ENCODE assay signal across 7 cellular contexts in the genomic region with DNA sequence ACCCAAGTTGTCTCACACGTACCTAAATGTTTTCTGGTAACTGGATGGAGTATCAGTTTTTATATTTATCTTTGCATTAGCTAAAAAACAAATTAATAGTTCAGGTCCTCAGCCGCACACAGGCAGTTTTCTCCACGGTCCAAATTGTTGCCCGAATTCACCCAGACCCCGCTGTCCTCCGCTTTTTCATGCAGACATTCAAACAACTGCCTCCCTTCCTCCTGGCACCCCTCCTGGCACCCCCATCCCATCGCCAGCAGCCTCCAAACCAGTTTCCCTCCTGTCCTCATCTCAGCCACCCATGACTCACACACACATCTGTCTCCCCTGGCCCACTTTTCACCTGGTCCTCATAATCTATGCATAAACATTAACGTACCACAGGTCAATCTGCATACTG. TPM values are rescaled to one million over a fixed set of nuclear protein-coding genes. Genes with fewer than 3 reads are reported as not detected.
DNase-seq lines count a peak whose midpoint lies in the region; TF ChIP-seq lines count a peak whose summit lies in the region.
"Not testable (repeated sequence)": the region's sequence is repeated elsewhere in the genome, so short reads cannot be mapped to it uniquely, and the experiment has no call there.

No MANE protein-coding gene starts in this region.

- TF ChIP-seq CTCF in NB4 (IDR thresholded peaks at IDR 0.05; ENCODE audit: low read depth, low read length); hepatocyte (IDR thresholded peaks at IDR 0.05; ENCODE audit: poor library complexity); neural crest cell (conservative IDR thresholded peaks at IDR 0.05); progenitor cell of endocrine pancreas (IDR thresholded peaks at IDR 0.05; ENCODE audit: unreplicated experiment): not testable (repeated sequence)

- not testable (repeated sequence) for H4K5ac ChIP-seq in mesendoderm (ENCODE audit: low read length)

- not testable (repeated sequence) for H3K36me3 Mint-ChIP-seq in activated CD4-positive, alpha-beta T cell treated with anti-CD3 and anti-CD28 coated beads, Interleukin-2, amount 10 ng/mL, durations not matched to agents 24 days and 14 days (ENCODE audit: low read depth); neural crest cell (ENCODE audit: low read depth); progenitor cell of endocrine pancreas (ENCODE audit: insufficient read depth)

- not testable (repeated sequence) for H3K79me1 ChIP-seq in mesendoderm (ENCODE audit: low read length)

- TF ChIP-seq POLR2A in NB4 (IDR thresholded peaks at IDR 0.05; ENCODE audit: extremely low read depth, insufficient read length), result not testable (repeated sequence)

- H3K4ac ChIP-seq in mesendoderm (ENCODE audit: low read depth, low read length), result not testable (repeated sequence)

- H3K36me3 ChIP-seq in H7 (replicated peaks; ENCODE audit: control insufficient read depth, insufficient read depth, low read length); hepatocyte (replicated peaks; ENCODE audit: insufficient read depth, low read depth); mesendoderm (ENCODE audit: control insufficient read depth, insufficient read depth, low read length): not testable (repeated sequence)

- H3K27ac Mint-ChIP-seq in activated CD4-positive, alpha-beta T cell treated with anti-CD3 and anti-CD28 coated beads, Interleukin-2, amount 10 ng/mL, durations not matched to agents 24 days and 14 days, result peak overlapping the region; percentile 6
- peak overlapping the region; percentile 40 for H3K27ac Mint-ChIP-seq in neural crest cell (ENCODE audit: unreplicated experiment)
- peak overlapping the region; percentile 25 for H3K27ac Mint-ChIP-seq in progenitor cell of endocrine pancreas

- H2BK15ac ChIP-seq in mesendoderm (replicated peaks; ENCODE audit: low read depth), result not testable (repeated sequence)

- not testable (repeated sequence) for H3K23ac ChIP-seq in mesendoderm (ENCODE audit: low read length)

- intact Hi-C loops in activated CD4-positive, alpha-beta T cell treated with anti-CD3 and anti-CD28 coated beads, Interleukin-2, amount 10 ng/mL, durations not matched to agents 24 days and 14 days (cut with micrococcal nuclease), result not testable (repeated sequence)

- not testable (repeated sequence) for H3K9me2 ChIP-seq in hepatocyte (replicated peaks; ENCODE audit: insufficient read depth)

- H2AK5ac ChIP-seq in mesendoderm (ENCODE audit: low read length), result not testable (repeated sequence)

- H3K9ac ChIP-seq in mesendoderm (ENCODE audit: low read length), result not testable (repeated sequence)

- not testable (repeated sequence) for H3K56ac ChIP-seq in mesendoderm (ENCODE audit: low read length)

- not testable (repeated sequence) for H3K4me3 Mint-ChIP-seq in activated CD4-positive, alpha-beta T cell treated with anti-CD3 and anti-CD28 coated beads, Interleukin-2, amount 10 ng/mL, durations not matched to agents 24 days and 14 days; neural crest cell; progenitor cell of endocrine pancreas (ENCODE audit: low read depth)

- peak; percentile 14 for DNase-seq in H7
- DNase-seq in NB4 (ENCODE audit: low read depth), result peak; percentile 1
- DNase-seq in activated CD4-positive, alpha-beta T cell treated with anti-CD3 and anti-CD28 coated beads, Interleukin-2, amount 10 ng/mL, durations not matched to agents 24 days and 14 days; neural crest cell (ENCODE audit: low read depth, low spot score); progenitor cell of endocrine pancreas (ENCODE audit: low spot score, unreplicated experiment): not testable (repeated sequence)
- DNase-seq in hepatocyte (ENCODE audit: low spot score), result peak; percentile 2
- peak; percentile 18 for DNase-seq in mesendoderm

- H3K4me1 ChIP-seq in hepatocyte (ENCODE audit: insufficient read depth); mesendoderm (ENCODE audit: control insufficient read depth, low read depth, low read length): not testable (repeated sequence)

- not testable (repeated sequence) for H2AFZ ChIP-seq in hepatocyte

- H3K27ac ChIP-seq in hepatocyte; mesendoderm (ENCODE audit: low read depth, low read length): not testable (repeated sequence)

- not testable (repeated sequence) for H2BK120ac ChIP-seq in mesendoderm (ENCODE audit: low read depth, low read length)

- H4K20me1 ChIP-seq in hepatocyte (ENCODE audit: insufficient read depth, poor library complexity, severe bottlenecking), result not testable (repeated sequence)

- not testable (repeated sequence) for H3K79me2 ChIP-seq in hepatocyte; mesendoderm (ENCODE audit: control insufficient read depth, insufficient read depth, low read length)

- 82% methylated on average over 8 of the region's 8 CpGs for WGBS in hepatocyte (ENCODE audit: low lambda C conversion rate, missing lambda C conversion rate)
- no CpG with 5 or more reads among the region's 8 CpGs for WGBS in mesendoderm (ENCODE audit: extremely low coverage, insufficient coverage, low lambda C conversion rate)

- H4K8ac ChIP-seq in mesendoderm (ENCODE audit: low read depth, low read length), result not testable (repeated sequence)

- not testable (repeated sequence) for H3K27me3 ChIP-seq in H7 (ENCODE audit: control insufficient read depth, insufficient read depth, low read length); hepatocyte; mesendoderm (ENCODE audit: insufficient read depth, low read length, poor library complexity)

- H3K9me3 Mint-ChIP-seq in activated CD4-positive, alpha-beta T cell treated with anti-CD3 and anti-CD28 coated beads, Interleukin-2, amount 10 ng/mL, durations not matched to agents 24 days and 14 days; neural crest cell; progenitor cell of endocrine pancreas (ENCODE audit: low read depth): not testable (repeated sequence)

- H3K4me2 ChIP-seq in hepatocyte; mesendoderm (ENCODE audit: low read length): not testable (repeated sequence)

- H2BK5ac ChIP-seq in mesendoderm (ENCODE audit: low read length), result not testable (repeated sequence)

- not testable (repeated sequence) for H3K27me3 Mint-ChIP-seq in activated CD4-positive, alpha-beta T cell treated with anti-CD3 and anti-CD28 coated beads, Interleukin-2, amount 10 ng/mL, durations not matched to agents 24 days and 14 days
- H3K27me3 Mint-ChIP-seq in neural crest cell (ENCODE audit: low read depth) (peaks cover 16% of the 10 kb centered on the region), progenitor cell of endocrine pancreas (peaks cover 11% of the 10 kb centered on the region)

- H3K18ac ChIP-seq in mesendoderm (ENCODE audit: low read length), result not testable (repeated sequence)

- not testable (repeated sequence) for H3K4me1 Mint-ChIP-seq in activated CD4-positive, alpha-beta T cell treated with anti-CD3 and anti-CD28 coated beads, Interleukin-2, amount 10 ng/mL, durations not matched to agents 24 days and 14 days; neural crest cell; progenitor cell of endocrine pancreas (ENCODE audit: low read depth)

- not testable (repeated sequence) for H3K4me3 ChIP-seq in H7 (ENCODE audit: insufficient read depth, low read depth, low read length); NB4 (ENCODE audit: low read depth, low read length); hepatocyte; mesendoderm (ENCODE audit: low read length)

- not testable (repeated sequence) for H3K9me3 ChIP-seq in hepatocyte (ENCODE audit: low read depth)

RNA-seq across cellular contexts. Expression of a gene that starts 50.7 kb away (rescaled TPM):
- 4.8 and 6.5 TPM in 2 replicates for total RNA-seq in H7 (2014; rRNA removed; shearing (Covaris generic))
- 21.6 and 23.5 TPM in 2 replicates for total RNA-seq in activated CD4-positive, alpha-beta T cell treated with anti-CD3 and anti-CD28 coated beads, Interleukin-2, amount 10 ng/mL, durations not matched to agents 24 days and 14 days
- total RNA-seq in hepatocyte, result 7.3 and 9.3 TPM in 2 replicates
- polyA plus RNA-seq in hepatocyte, result 15.4 and 16.2 TPM in 2 replicates
- polyA plus RNA-seq in mesendoderm (2013, experiment 1 of 2), result 3.0 TPM
- 3.0 TPM for polyA plus RNA-seq in mesendoderm (2013, experiment 2 of 2)
- total RNA-seq in neural crest cell, result 34.7 and 35.4 TPM in 2 replicates
- total RNA-seq in progenitor cell of endocrine pancreas, result 56.2 and 61.2 TPM in 2 replicates
